In the genomic region with DNA sequence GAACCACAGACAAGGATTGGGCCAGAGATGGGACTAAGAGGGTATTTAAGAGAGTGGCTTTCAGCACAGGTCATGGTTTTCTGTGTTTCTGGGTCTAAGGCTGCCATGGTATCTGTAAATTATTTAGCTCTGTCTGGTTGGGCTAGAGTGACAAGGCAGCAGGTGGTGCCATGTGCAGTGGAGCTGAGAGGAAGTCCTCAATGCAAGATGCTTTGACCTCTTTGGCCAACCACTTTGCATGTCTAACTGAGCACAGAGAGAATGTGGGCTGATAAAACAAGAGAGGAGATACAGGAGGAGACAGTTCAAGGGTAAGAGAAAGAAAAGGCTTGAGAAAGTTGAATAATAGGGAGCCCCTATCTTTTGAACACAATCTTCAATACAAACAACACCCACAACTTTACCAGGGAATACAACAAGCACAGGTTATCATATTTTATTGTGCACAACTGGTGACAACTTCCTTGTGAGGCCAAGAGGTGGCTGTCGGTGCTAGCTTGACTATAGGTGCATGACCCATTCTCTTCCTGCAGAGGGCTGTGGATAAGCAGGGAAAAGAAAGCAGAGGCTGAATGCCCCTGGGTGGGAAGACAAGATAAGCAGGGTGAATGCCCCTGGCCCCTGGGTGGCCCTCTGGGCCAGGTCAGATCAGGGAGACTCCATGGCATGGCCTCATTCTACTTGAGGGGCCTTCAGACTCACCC, we compare ENCODE assay signal across 2 cellular contexts.
TF ChIP-seq lines count a peak whose summit lies in the region.

No MANE protein-coding gene starts in this region.

TF ChIP-seq in HEK293, 187 proteins besides CTCF, POLR2A, EP300 and RAD21 (continued from another document):
- TF ChIP-seq, protein P1, sequence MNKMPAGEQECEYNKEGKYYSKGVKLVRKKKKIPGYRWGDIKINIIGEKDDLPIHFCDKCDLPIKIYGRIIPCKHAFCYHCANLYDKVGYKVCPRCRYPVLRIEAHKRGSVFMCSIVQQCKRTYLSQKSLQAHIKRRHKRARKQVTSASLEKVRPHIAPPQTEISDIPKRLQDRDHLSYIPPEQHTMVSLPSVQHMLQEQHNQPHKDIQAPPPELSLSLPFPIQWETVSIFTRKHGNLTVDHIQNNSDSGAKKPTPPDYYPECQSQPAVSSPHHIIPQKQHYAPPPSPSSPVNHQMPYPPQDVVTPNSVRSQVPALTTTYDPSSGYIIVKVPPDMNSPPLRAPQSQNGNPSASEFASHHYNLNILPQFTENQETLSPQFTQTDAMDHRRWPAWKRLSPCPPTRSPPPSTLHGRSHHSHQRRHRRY (tag by site-specific recombination; IDR thresholded peaks at IDR 0.05) = no peak
- TF ChIP-seq YY2 (tag by site-specific recombination; IDR thresholded peaks at IDR 0.05) (no peak), MYNN (tag by site-specific recombination; IDR thresholded peaks at IDR 0.05; ENCODE audit: borderline replicate concordance) (no peak), GLIS1 (tag by site-specific recombination; IDR thresholded peaks at IDR 0.05) (no peak), ZNF174 (tag by site-specific recombination; IDR thresholded peaks at IDR 0.05) (no peak)
- TF ChIP-seq, protein P2, sequence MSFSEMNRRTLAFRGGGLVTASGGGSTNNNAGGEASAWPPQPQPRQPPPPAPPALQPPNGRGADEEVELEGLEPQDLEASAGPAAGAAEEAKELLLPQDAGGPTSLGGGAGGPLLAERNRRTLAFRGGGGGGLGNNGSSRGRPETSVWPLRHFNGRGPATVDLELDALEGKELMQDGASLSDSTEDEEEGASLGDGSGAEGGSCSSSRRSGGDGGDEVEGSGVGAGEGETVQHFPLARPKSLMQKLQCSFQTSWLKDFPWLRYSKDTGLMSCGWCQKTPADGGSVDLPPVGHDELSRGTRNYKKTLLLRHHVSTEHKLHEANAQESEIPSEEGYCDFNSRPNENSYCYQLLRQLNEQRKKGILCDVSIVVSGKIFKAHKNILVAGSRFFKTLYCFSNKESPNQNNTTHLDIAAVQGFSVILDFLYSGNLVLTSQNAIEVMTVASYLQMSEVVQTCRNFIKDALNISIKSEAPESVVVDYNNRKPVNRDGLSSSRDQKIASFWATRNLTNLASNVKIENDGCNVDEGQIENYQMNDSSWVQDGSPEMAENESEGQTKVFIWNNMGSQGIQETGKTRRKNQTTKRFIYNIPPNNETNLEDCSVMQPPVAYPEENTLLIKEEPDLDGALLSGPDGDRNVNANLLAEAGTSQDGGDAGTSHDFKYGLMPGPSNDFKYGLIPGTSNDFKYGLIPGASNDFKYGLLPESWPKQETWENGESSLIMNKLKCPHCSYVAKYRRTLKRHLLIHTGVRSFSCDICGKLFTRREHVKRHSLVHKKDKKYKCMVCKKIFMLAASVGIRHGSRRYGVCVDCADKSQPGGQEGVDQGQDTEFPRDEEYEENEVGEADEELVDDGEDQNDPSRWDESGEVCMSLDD (tag by site-specific recombination; IDR thresholded peaks at IDR 0.05) = no peak

TF ChIP-seq in Ishikawa, 13 proteins besides CTCF, POLR2A, EP300 and RAD21 (continued from another document):
- no peak for TF ChIP-seq ZBTB7A (IDR thresholded peaks at IDR 0.05; ENCODE audit: low read depth)
